In genomic region chr22:21025266-21025665, GRCh38 we compare ENCODE assay signal across 20 cellular contexts. TPM values are rescaled to one million over a fixed set of nuclear protein-coding genes. Genes with fewer than 3 reads are reported as not detected.
DNase-seq lines count a peak whose midpoint lies in the region; ATAC-seq and TF ChIP-seq lines count a peak whose summit lies in the region.
"Had no signal": no experiment of that assay in that cellular context is flagged by ENCODE, and none has a peak within 500 bp of the region (broad histone marks: within the 10 kb centered on the region; RNA-seq: fewer than 3 reads in every experiment).

No MANE protein-coding gene starts in this region.

- no peaks in the 10 kb centered on the region for H3K9me3 ChIP-seq in Loucy (ENCODE audit: insufficient read depth, low read depth, low read length)
- no peaks in the 10 kb centered on the region for H3K9me3 ChIP-seq in osteoblast (ENCODE audit: low read depth, low read length)

- peak; percentile 71 for DNase-seq in activated CD8-positive, alpha-beta memory T cell treated with anti-CD3 and anti-CD28 coated beads for 24 hours
- DNase-seq in activated CD8-positive, alpha-beta memory T cell treated with anti-CD3 and anti-CD28 coated beads, Interleukin-2, amount 50 U/mL, for 48 hours, result no peak
- DNase-seq in activated naive CD8-positive, alpha-beta T cell treated with anti-CD3 and anti-CD28 coated beads, Interleukin-2, amount 10 ng/mL, durations not matched to agents 7 days and 5 days, result peak; percentile 75
- DNase-seq in osteoblast (ENCODE audit: insufficient read length, low spot score, missing footprints) (peak; percentile 76), HCEC 1CT (no peak)
- no peak for DNase-seq in stimulated activated CD4-positive, alpha-beta T cell treated with anti-CD3 and anti-CD28 coated beads, Interleukin-12 subunit alpha, Interleukin-12 subunit beta, amount 100 ng/mL, for 4 hours
- DNase-seq: activated CD4-positive, alpha-beta T cell treated with anti-CD3 and anti-CD28 coated beads for 4 hours; activated effector memory CD4-positive, alpha-beta T cell treated with Interleukin-2 at 50 U/mL for 16 hours; EL; hippocampal formation; kidney glomerular epithelial cell; NCI-H1436; NCI-H2227 treated with DMSO at 0.1 percent for 48 hours; Right ventricle myocardium superior; T1000 had no signal

- peaks cover 3% of the 10 kb centered on the region for H3K36me3 Mint-ChIP-seq in activated naive CD8-positive, alpha-beta T cell treated with anti-CD3 and anti-CD28 coated beads, Interleukin-2, amount 10 ng/mL, durations not matched to agents 7 days and 5 days

- H3K79me2 ChIP-seq in Loucy (ENCODE audit: insufficient read depth, low read length), result no peaks in the 10 kb centered on the region
- no peaks in the 10 kb centered on the region for H3K79me2 ChIP-seq in osteoblast (ENCODE audit: insufficient read depth, low read length)

- POLR2A ChIA-PET in activated naive CD8-positive, alpha-beta T cell treated with anti-CD3 and anti-CD28 coated beads, Interleukin-2, amount 10 ng/mL, durations not matched to agents 7 days and 5 days (lab: Charles Lee), result interaction anchor here (0.7 to 1.5 kb wide), 3 partner anchors 21 to 108 kb away, joined by 3 read pairs; partner anchors contain the start of gene CRKL

- H3K27me3 Mint-ChIP-seq in activated naive CD8-positive, alpha-beta T cell treated with anti-CD3 and anti-CD28 coated beads, Interleukin-2, amount 10 ng/mL, durations not matched to agents 7 days and 5 days, result no peaks in the 10 kb centered on the region

- no peaks in the 10 kb centered on the region for H4K20me1 ChIP-seq in Loucy (ENCODE audit: insufficient read depth, low read length, poor library complexity, severe bottlenecking)
- no peaks in the 10 kb centered on the region for H4K20me1 ChIP-seq in osteoblast (ENCODE audit: insufficient read depth, low read length)

- no peaks in the 10 kb centered on the region for H3F3A ChIP-seq in Loucy (ENCODE audit: low read depth)

- H3K9me3 Mint-ChIP-seq in activated naive CD8-positive, alpha-beta T cell treated with anti-CD3 and anti-CD28 coated beads, Interleukin-2, amount 10 ng/mL, durations not matched to agents 7 days and 5 days, result no peaks in the 10 kb centered on the region

- H3K9me2 ChIP-seq in Loucy (replicated peaks; ENCODE audit: low read depth, low read length), result no peaks in the 10 kb centered on the region

- H3K4me3 Mint-ChIP-seq in activated naive CD8-positive, alpha-beta T cell treated with anti-CD3 and anti-CD28 coated beads, Interleukin-2, amount 10 ng/mL, durations not matched to agents 7 days and 5 days, result peak overlapping the region; percentile 60

- H3K4me1 Mint-ChIP-seq in activated naive CD8-positive, alpha-beta T cell treated with anti-CD3 and anti-CD28 coated beads, Interleukin-2, amount 10 ng/mL, durations not matched to agents 7 days and 5 days, result peaks cover 23% of the 10 kb centered on the region

- H3K4me1 ChIP-seq in Loucy (ENCODE audit: insufficient read depth, low read length, poor library complexity, severe bottlenecking) (peaks cover 10% of the 10 kb centered on the region), osteoblast (ENCODE audit: insufficient read depth, low read length) (peaks cover 8% of the 10 kb centered on the region)

- peak overlapping the region; percentile 42 for H3K4me3 ChIP-seq in Loucy (ENCODE audit: low read length, poor library complexity, severe bottlenecking)
- no peak overlapping the region for H3K4me3 ChIP-seq in osteoblast (ENCODE audit: insufficient read depth, low read length)

- H3K27ac ChIP-seq in osteoblast (ENCODE audit: low read depth, low read length), result no peak overlapping the region

- no peaks in the 10 kb centered on the region for H3K27me3 ChIP-seq in Loucy (ENCODE audit: insufficient read depth, low read length, poor library complexity, severe bottlenecking)
- peaks cover 8% of the 10 kb centered on the region for H3K27me3 ChIP-seq in osteoblast (ENCODE audit: insufficient read depth, low read length)

- H3K4me2 ChIP-seq in Loucy (ENCODE audit: low read depth, low read length, poor library complexity, severe bottlenecking) (peak overlapping the region; percentile 58), osteoblast (ENCODE audit: insufficient read depth, low read length) (no peak overlapping the region)

- H2AFZ ChIP-seq in Loucy (ENCODE audit: low read length), result peak overlapping the region; percentile 83
- H2AFZ ChIP-seq in osteoblast (ENCODE audit: low read length), result no peak overlapping the region

- H3K9ac ChIP-seq in Loucy (ENCODE audit: low read depth, low read length, poor library complexity, severe bottlenecking), result peak overlapping the region; percentile 74

- peak; percentile 82 for ATAC-seq in activated naive CD8-positive, alpha-beta T cell treated with anti-CD3 and anti-CD28 coated beads, Interleukin-2, amount 10 ng/mL, durations not matched to agents 7 days and 5 days (ENCODE audit: low read depth)
- no peak for ATAC-seq in GM21447 (IDR thresholded peaks at IDR 0.05; ENCODE audit: unreplicated experiment)

- TF ChIP-seq CTCF in Loucy (conservative IDR thresholded peaks at IDR 0.05; ENCODE audit: low read length) (no peak), osteoblast (IDR thresholded peaks at IDR 0.05; ENCODE audit: extremely low read depth, low read depth, low read length) (no peak)

- peak overlapping the region; percentile 87 for H3K27ac Mint-ChIP-seq in activated naive CD8-positive, alpha-beta T cell treated with anti-CD3 and anti-CD28 coated beads, Interleukin-2, amount 10 ng/mL, durations not matched to agents 7 days and 5 days

- H3K36me3 ChIP-seq in Loucy (ENCODE audit: insufficient read depth, low read length), result no peaks in the 10 kb centered on the region
- no peaks in the 10 kb centered on the region for H3K36me3 ChIP-seq in osteoblast (ENCODE audit: insufficient read depth, low read length)

RNA-seq across cellular contexts. Expression of gene SLC7A4, which starts 7.1 kb away (rescaled TPM):
- total RNA-seq in activated naive CD8-positive, alpha-beta T cell treated with anti-CD3 and anti-CD28 coated beads, Interleukin-2, amount 10 ng/mL, durations not matched to agents 7 days and 5 days, result 1 to 10 TPM in 1 of 2 experiments, under 1 TPM in 1; 0.79 to 1.2 TPM
- total RNA-seq in osteoblast, result under 0.01 and 0.36 TPM in 2 replicates
- total RNA-seq: A673, dermis microvascular lymphatic vessel endothelial cell, H1 had no signal

RNA-seq across cellular contexts. Expression of gene P2RX6, which starts 10.3 kb away (rescaled TPM):
- 1 to 10 TPM in 1 of 2 experiments, under 1 TPM in 1; 0.82 to 1.9 TPM for total RNA-seq in activated naive CD8-positive, alpha-beta T cell treated with anti-CD3 and anti-CD28 coated beads, Interleukin-2, amount 10 ng/mL, durations not matched to agents 7 days and 5 days
- 3.2 and 5.1 TPM in 2 replicates for total RNA-seq in osteoblast
- total RNA-seq: dermis microvascular lymphatic vessel endothelial cell, H1 had no signal

RNA-seq across cellular contexts. Expression of gene LRRC74B, which starts 20.5 kb away (rescaled TPM):
- total RNA-seq in activated naive CD8-positive, alpha-beta T cell treated with anti-CD3 and anti-CD28 coated beads, Interleukin-2, amount 10 ng/mL, durations not matched to agents 7 days and 5 days, result not detected
- total RNA-seq in osteoblast, result under 0.01 TPM in 1 of 2 replicates, not detected in the other
- total RNA-seq: A673, dermis microvascular lymphatic vessel endothelial cell, H1, Right ventricle myocardium superior had no signal

RNA-seq across cellular contexts. Expression of gene THAP7, which starts 23.3 kb away (rescaled TPM):
- 10 to 100 TPM; 33.6 to 33.8 TPM for total RNA-seq in activated naive CD8-positive, alpha-beta T cell treated with anti-CD3 and anti-CD28 coated beads, Interleukin-2, amount 10 ng/mL, durations not matched to agents 7 days and 5 days
- 23.9 and 24.2 TPM in 2 replicates for total RNA-seq in osteoblast

RNA-seq across cellular contexts. Expression of gene LZTR1, which starts 43.2 kb away (rescaled TPM):
- 10 to 100 TPM; 80.1 to 80.9 TPM for total RNA-seq in activated naive CD8-positive, alpha-beta T cell treated with anti-CD3 and anti-CD28 coated beads, Interleukin-2, amount 10 ng/mL, durations not matched to agents 7 days and 5 days
- 56.8 and 58.0 TPM in 2 replicates for total RNA-seq in osteoblast

Comparison
In these comparisons a context has a peak if more than half of its experiments do, and no peak if none do; other contexts are left out.
1. DNase-seq: peak in activated CD8-positive, alpha-beta memory T cell treated with anti-CD3 and anti-CD28 coated beads for 24 hours (single experiment), activated naive CD8-positive, alpha-beta T cell treated with anti-CD3 and anti-CD28 coated beads, Interleukin-2, amount 10 ng/mL, durations not matched to agents 7 days and 5 days (single experiment) and osteoblast (single experiment); none in activated CD8-positive, alpha-beta memory T cell treated with anti-CD3 and anti-CD28 coated beads, Interleukin-2, amount 50 U/mL, for 48 hours (single experiment), stimulated activated CD4-positive, alpha-beta T cell treated with anti-CD3 and anti-CD28 coated beads, Interleukin-12 subunit alpha, Interleukin-12 subunit beta, amount 100 ng/mL, for 4 hours (single experiment) and HCEC 1CT (single experiment).